8 cellular contexts compared by ENCODE assay signal in the genomic region with DNA sequence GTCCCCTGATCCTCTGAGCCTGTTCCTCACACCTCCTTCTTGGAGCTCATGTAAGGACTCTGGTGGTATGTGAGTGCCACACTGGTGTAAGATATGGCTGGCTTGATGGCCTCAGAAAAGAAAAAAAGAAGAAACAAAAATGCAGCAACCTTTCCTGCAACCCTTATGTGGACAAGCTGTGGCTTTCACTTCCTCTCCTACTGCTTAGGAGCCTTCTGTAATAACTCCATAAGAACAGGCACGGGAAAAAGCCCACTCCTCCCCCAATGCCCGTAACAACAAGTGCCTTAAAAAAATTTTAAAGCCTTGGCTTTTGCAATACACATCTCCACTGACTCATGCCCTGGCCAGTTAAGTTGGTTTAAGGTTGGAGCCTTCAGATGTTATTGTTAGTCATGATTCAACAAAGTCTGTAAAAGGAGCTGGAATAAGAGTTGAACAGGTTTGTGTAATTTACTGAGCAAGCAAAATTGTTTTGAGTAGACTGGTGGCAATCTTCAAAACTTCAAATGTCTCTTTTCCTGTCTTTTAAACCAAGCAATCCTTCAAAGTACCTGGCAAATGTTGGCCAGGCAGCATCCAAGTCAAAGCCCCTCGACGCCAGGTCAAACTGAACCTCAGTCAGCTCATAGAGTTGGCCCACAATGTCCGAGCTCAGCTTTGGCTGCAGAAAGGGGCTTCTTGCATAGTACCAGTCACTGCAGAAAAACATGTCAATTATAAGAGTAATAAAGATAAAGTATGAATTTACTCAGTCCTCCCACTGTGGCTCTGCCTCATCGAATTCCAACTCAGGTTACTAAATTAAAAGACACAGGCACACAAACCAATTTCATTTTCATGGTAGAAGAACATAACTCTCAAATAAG. TPM values are rescaled to one million over a fixed set of nuclear protein-coding genes. Genes with fewer than 3 reads are reported as not detected.
DNase-seq lines count a peak whose midpoint lies in the region; ATAC-seq and TF ChIP-seq lines count a peak whose summit lies in the region.

No MANE protein-coding gene starts in this region.

- ATAC-seq in naive thymus-derived CD4-positive, alpha-beta T cell: peak; percentile 70
- ATAC-seq in GM21360 (IDR thresholded peaks at IDR 0.05; ENCODE audit: unreplicated experiment): no peak

- POLR2A ChIA-PET in CD4-positive, alpha-beta memory T cell (lab: Charles Lee; ENCODE audit: partially characterized antibody): interaction anchor here (1.1 to 7.3 kb wide), 8 partner anchors 9 to 95 kb away, joined by 3 to 108 read pairs (median 5); partner anchors contain the start of gene FYCO1
- POLR2A ChIA-PET in naive thymus-derived CD4-positive, alpha-beta T cell (lab: Charles Lee): interaction anchor here (0.6 kb wide), 1 partner anchor 8 kb away, joined by 4 read pairs; no protein-coding TSS in a partner anchor

- H3K36me3 ChIP-seq in CD4-positive, alpha-beta memory T cell (ENCODE audit: insufficient read depth, low read length): peaks cover 49% of the 10 kb centered on the region
- peaks cover 9 to 51% (median 19%) of the 10 kb centered on the region in 3 experiments for H3K36me3 ChIP-seq in naive thymus-derived CD4-positive, alpha-beta T cell (ENCODE audit: control insufficient read depth in 2 of 3, insufficient read depth in 3 of 3, low read length in 3 of 3)

- H3K4me1 ChIP-seq in CD4-positive, alpha-beta memory T cell (ENCODE audit: insufficient read depth, low read length): peaks cover 75% of the 10 kb centered on the region
- peaks cover 26 to 98% of the 10 kb centered on the region in 2 donors for H3K4me1 ChIP-seq in naive thymus-derived CD4-positive, alpha-beta T cell (ENCODE audit: control insufficient read depth in 2 of 2, insufficient read depth in 2 of 2, low read length in 2 of 2)

- intact Hi-C loops in CD4-positive, alpha-beta memory T cell (cut with micrococcal nuclease): no loop called here
- intact Hi-C loops in naive thymus-derived CD4-positive, alpha-beta T cell (cut with micrococcal nuclease): no loop called here

- H3K4me3 ChIP-seq in CD4-positive, alpha-beta memory T cell (ENCODE audit: low read length in 2 of 2): no peak overlapping the region
- H3K4me3 ChIP-seq in naive thymus-derived CD4-positive, alpha-beta T cell (ENCODE audit: low read length): no peak overlapping the region

- no peaks in the 10 kb centered on the region for H3K27me3 ChIP-seq in CD4-positive, alpha-beta memory T cell (ENCODE audit: insufficient read depth, low read length)
- H3K27me3 ChIP-seq in naive thymus-derived CD4-positive, alpha-beta T cell (ENCODE audit: control insufficient read depth in 2 of 2, insufficient read depth in 2 of 2, low read length in 2 of 2): no peaks in the 10 kb centered on the region

- no peak for TF ChIP-seq CTCF in GM13976 (IDR thresholded peaks at IDR 0.05; ENCODE audit: borderline replicate concordance, control extremely low read depth, extremely low read depth, insufficient read depth, missing control alignments)

- H3K27ac ChIP-seq in CD4-positive, alpha-beta memory T cell (ENCODE audit: low read depth, low read length): no peak overlapping the region
- H3K27ac ChIP-seq in naive thymus-derived CD4-positive, alpha-beta T cell (ENCODE audit: low read depth, low read length): no peak overlapping the region

- peaks cover 40 to 91% (median 66%) of the 10 kb centered on the region in 4 donors for H3K4me1 Mint-ChIP-seq in CD4-positive, alpha-beta memory T cell
- peaks cover 6 to 14% (median 10%) of the 10 kb centered on the region in 3 donors for H3K4me1 Mint-ChIP-seq in IgD-negative memory B cell
- peaks cover 25 to 85% (median 31%) of the 10 kb centered on the region in 7 donors for H3K4me1 Mint-ChIP-seq in naive thymus-derived CD4-positive, alpha-beta T cell

- no peaks in the 10 kb centered on the region for H3K9me3 Mint-ChIP-seq in CD4-positive, alpha-beta memory T cell
- no peaks in the 10 kb centered on the region for H3K9me3 Mint-ChIP-seq in IgD-negative memory B cell
- H3K9me3 Mint-ChIP-seq in naive thymus-derived CD4-positive, alpha-beta T cell: peaks cover 0 to 1% (median 0%) of the 10 kb centered on the region in 11 donors

- in situ Hi-C loops in GM13976 (cut with MboI; ENCODE audit: low sequenced_read_pairs, unreplicated experiment): no loop called here

- peak overlapping the region in 4 of 8 donors; percentile 20 to 54 (median 28) for H3K4me3 Mint-ChIP-seq in CD4-positive, alpha-beta memory T cell
- peak overlapping the region in 1 of 4 donors; percentile 11 for H3K4me3 Mint-ChIP-seq in IgD-negative memory B cell
- H3K4me3 Mint-ChIP-seq in naive thymus-derived CD4-positive, alpha-beta T cell: peak overlapping the region in 1 of 10 donors; percentile 74

- CTCF ChIA-PET in CD4-positive, alpha-beta memory T cell (lab: Charles Lee; ENCODE audit: partially characterized antibody): interaction anchor here (1.5 to 6.1 kb wide), 2 partner anchors 28 to 105 kb away, joined by 4 to 65 read pairs; no protein-coding TSS in a partner anchor
- CTCF ChIA-PET in naive thymus-derived CD4-positive, alpha-beta T cell (lab: Charles Lee): interaction anchor here (0.7 to 1.8 kb wide), 2 partner anchors 34 to 961 kb away, joined by 3 to 5 read pairs; no protein-coding TSS in a partner anchor

- H3K9me3 ChIP-seq in CD4-positive, alpha-beta memory T cell (ENCODE audit: control insufficient read depth in 1 of 2, low read length in 2 of 2): no peaks in the 10 kb centered on the region
- H3K9me3 ChIP-seq in naive thymus-derived CD4-positive, alpha-beta T cell (ENCODE audit: control insufficient read depth in 2 of 3, low read length in 3 of 3): no peaks in the 10 kb centered on the region

- no peak for DNase-seq in CD4-positive, alpha-beta memory T cell
- DNase-seq in astrocyte of the hippocampus (ENCODE audit: low read depth, low spot score): peak; percentile 84
- no peak for DNase-seq in naive thymus-derived CD4-positive, alpha-beta T cell
- no peak for DNase-seq in stimulated activated naive CD4-positive, alpha-beta T cell treated with Interleukin-2 at 50 U/mL for 16 hours (lab: John Stamatoyannopoulos, UW)
- no peak for DNase-seq in iPS-NIHi7 (ENCODE audit: extremely low spot score)
- DNase-seq in GM13976 (ENCODE audit: low spot score): no peak

- no peaks in the 10 kb centered on the region for H3K27me3 Mint-ChIP-seq in CD4-positive, alpha-beta memory T cell
- H3K27me3 Mint-ChIP-seq in IgD-negative memory B cell: no peaks in the 10 kb centered on the region
- no peaks in the 10 kb centered on the region for H3K27me3 Mint-ChIP-seq in naive thymus-derived CD4-positive, alpha-beta T cell

- H3K36me3 Mint-ChIP-seq in CD4-positive, alpha-beta memory T cell: peaks cover 53 to 70% of the 10 kb centered on the region in 2 donors
- H3K36me3 Mint-ChIP-seq in IgD-negative memory B cell: peaks cover 4% of the 10 kb centered on the region
- peaks cover 28 to 70% (median 59%) of the 10 kb centered on the region in 5 donors for H3K36me3 Mint-ChIP-seq in naive thymus-derived CD4-positive, alpha-beta T cell

- H3K27ac Mint-ChIP-seq in CD4-positive, alpha-beta memory T cell: peak overlapping the region; percentile 63 to 90 (median 75)
- H3K27ac Mint-ChIP-seq in IgD-negative memory B cell: peak overlapping the region in 2 of 3 donors; percentile 53 to 78
- peak overlapping the region in 2 of 9 donors; percentile 37 to 84 for H3K27ac Mint-ChIP-seq in naive thymus-derived CD4-positive, alpha-beta T cell

RNA-seq across cellular contexts. Expression of gene FYCO1, which starts 22.9 kb away (rescaled TPM):
- total RNA-seq in CD4-positive, alpha-beta memory T cell: 10 to 100 TPM; 42.5 to 43.3 TPM
- polyA plus RNA-seq in CD4-positive, alpha-beta memory T cell: 10 to 100 TPM in 1 of 2 donors, under 1 TPM in 1; 0.73 to 10.8 TPM
- 3.3 TPM for polyA plus RNA-seq in IgD-negative memory B cell
- total RNA-seq in naive thymus-derived CD4-positive, alpha-beta T cell: 10 to 100 TPM; 20.0 to 27.5 (median 22.9) TPM
- polyA plus RNA-seq in naive thymus-derived CD4-positive, alpha-beta T cell: 1 to 10 TPM in 1 of 2 donors, under 1 TPM in 1; 0.95 to 6.5 TPM

RNA-seq across cellular contexts. Expression of gene CXCR6, which starts 29.5 kb away (rescaled TPM):
- 1 to 10 TPM; 8.6 to 9.6 TPM for total RNA-seq in CD4-positive, alpha-beta memory T cell
- polyA plus RNA-seq in CD4-positive, alpha-beta memory T cell: 10 to 100 TPM in 1 of 2 donors, 1 to 10 TPM in 1; 6.1 to 13.6 TPM
- polyA plus RNA-seq in IgD-negative memory B cell: 0.69 TPM
- 10 to 100 TPM in 1 of 5 experiments, 1 to 10 TPM in 1, under 1 TPM in 2, not detected in 1; 0.19 to 33.7 (median 0.75) TPM for total RNA-seq in naive thymus-derived CD4-positive, alpha-beta T cell
- under 1 TPM; 0.12 to 0.18 TPM for polyA plus RNA-seq in naive thymus-derived CD4-positive, alpha-beta T cell

RNA-seq across cellular contexts. Expression of gene XCR1, which starts 54.5 kb away (rescaled TPM):
- total RNA-seq in CD4-positive, alpha-beta memory T cell: not detected
- not detected for polyA plus RNA-seq in CD4-positive, alpha-beta memory T cell
- polyA plus RNA-seq in IgD-negative memory B cell: not detected
- total RNA-seq in naive thymus-derived CD4-positive, alpha-beta T cell: under 1 TPM in 2 of 5 experiments, not detected in 3; 0.05 to 0.88 TPM
- not detected for polyA plus RNA-seq in naive thymus-derived CD4-positive, alpha-beta T cell
